14 cellular contexts compared by ENCODE assay signal in the genomic region with DNA sequence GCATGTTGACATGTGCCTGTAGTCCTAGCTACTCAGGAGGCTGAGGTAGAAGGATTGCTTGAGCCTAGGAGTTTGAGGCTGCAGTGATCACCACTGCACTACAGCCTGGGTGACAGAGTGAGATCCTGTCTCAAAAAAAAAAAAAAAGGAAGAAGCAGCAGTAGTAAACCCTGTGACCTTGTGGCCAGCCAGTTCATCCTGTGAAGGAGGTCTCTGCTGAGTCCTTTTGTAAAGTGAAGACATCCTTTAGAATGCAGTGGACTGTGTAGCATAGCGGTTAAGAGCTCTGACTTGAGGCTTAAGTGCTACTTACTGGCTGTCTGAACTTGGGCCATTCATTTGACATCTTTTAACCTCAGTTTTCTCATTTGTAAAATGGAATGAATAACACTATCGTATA. TPM values are rescaled to one million over a fixed set of nuclear protein-coding genes. Genes with fewer than 3 reads are reported as not detected.
DNase-seq lines count a peak whose midpoint lies in the region; ATAC-seq and TF ChIP-seq lines count a peak whose summit lies in the region.
"Had no signal": no experiment of that assay in that cellular context is flagged by ENCODE, and none has a peak within 500 bp of the region (broad histone marks: within the 10 kb centered on the region; RNA-seq: fewer than 3 reads in every experiment).

No MANE protein-coding gene starts in this region.

- peaks cover 32% of the 10 kb centered on the region for H3K4me1 Mint-ChIP-seq in MCF 10A (ENCODE audit: insufficient read depth, unreplicated experiment)
- H3K4me1 Mint-ChIP-seq in central memory CD8-positive, alpha-beta T cell: peaks cover 56% of the 10 kb centered on the region
- H3K4me1 Mint-ChIP-seq in CD4-positive, alpha-beta memory T cell: peaks cover 41 to 72% (median 57%) of the 10 kb centered on the region in 4 donors

- no peak for DNase-seq in breast epithelium (ENCODE audit: low spot score in 2 of 2)
- no peak for DNase-seq in MCF 10A (ENCODE audit: unreplicated experiment)
- DNase-seq in HK-2 (ENCODE audit: unreplicated experiment): peak; percentile 21
- no peak for DNase-seq in central memory CD8-positive, alpha-beta T cell (ENCODE audit: low spot score in 2 of 2)
- DNase-seq in vagina (ENCODE audit: extremely low spot score in 2 of 2): no peak
- no peak for DNase-seq in CD4-positive, alpha-beta memory T cell
- no peak for DNase-seq in A673 (ENCODE audit: low spot score)
- DNase-seq in SW 1271 (lab: John Stamatoyannopoulos, UW): no peak
- DNase-seq: heart right ventricle, KG1, NCI-H1930, psoas muscle, Right ventricle myocardium superior had no signal

- H3K4me1 ChIP-seq in breast epithelium (peaks cover 0 to 8% of the 10 kb centered on the region in 2 donors), vagina (peaks cover 69% of the 10 kb centered on the region), A673 (ENCODE audit: insufficient read depth, low read length, poor library complexity, severe bottlenecking) (peaks cover 13% of the 10 kb centered on the region)
- peaks cover 49% of the 10 kb centered on the region for H3K4me1 ChIP-seq in CD4-positive, alpha-beta memory T cell (ENCODE audit: insufficient read depth, low read length)

- peaks cover 23% of the 10 kb centered on the region for H3K36me3 Mint-ChIP-seq in MCF 10A (ENCODE audit: insufficient read depth, unreplicated experiment)
- no peaks in the 10 kb centered on the region for H3K36me3 Mint-ChIP-seq in central memory CD8-positive, alpha-beta T cell (ENCODE audit: insufficient read depth)
- peaks cover 14 to 22% of the 10 kb centered on the region in 2 donors for H3K36me3 Mint-ChIP-seq in CD4-positive, alpha-beta memory T cell

- H3K27me3 ChIP-seq in breast epithelium (no peaks in the 10 kb centered on the region), vagina (no peaks in the 10 kb centered on the region), A673 (replicated peaks; ENCODE audit: insufficient read depth, low read depth, low read length, poor library complexity) (no peaks in the 10 kb centered on the region)
- no peaks in the 10 kb centered on the region for H3K27me3 ChIP-seq in CD4-positive, alpha-beta memory T cell (ENCODE audit: insufficient read depth, low read length)
- H3K27me3 ChIP-seq: heart right ventricle had no signal

- peak; percentile 76 for ATAC-seq in central memory CD8-positive, alpha-beta T cell (replicated peaks; ENCODE audit: extremely low read depth, poor library complexity, severe bottlenecking)

- H3K4me3 Mint-ChIP-seq in MCF 10A (ENCODE audit: unreplicated experiment): no peak overlapping the region
- no peak overlapping the region for H3K4me3 Mint-ChIP-seq in central memory CD8-positive, alpha-beta T cell
- no peak overlapping the region for H3K4me3 Mint-ChIP-seq in CD4-positive, alpha-beta memory T cell
- H3K4me3 Mint-ChIP-seq: activated naive CD8-positive, alpha-beta T cell had no signal

- intact Hi-C loops in breast epithelium (cut with DNase I; ENCODE audit: low total_unique reads): no loop called here
- intact Hi-C loops in MCF 10A (cut with micrococcal nuclease): no loop called here
- intact Hi-C loops in vagina (cut with DNase I): no loop called here
- intact Hi-C loops in CD4-positive, alpha-beta memory T cell (cut with micrococcal nuclease): no loop called here
- intact Hi-C loops in A673 (cut with micrococcal nuclease; ENCODE audit: unreplicated experiment): no loop called here

- H3K9me3 ChIP-seq in breast epithelium (no peaks in the 10 kb centered on the region), vagina (no peaks in the 10 kb centered on the region), A673 (ENCODE audit: low read depth, low read length, poor library complexity, severe bottlenecking) (no peaks in the 10 kb centered on the region)
- H3K9me3 ChIP-seq in CD4-positive, alpha-beta memory T cell (ENCODE audit: control insufficient read depth in 1 of 2, low read length in 2 of 2): no peaks in the 10 kb centered on the region
- H3K9me3 ChIP-seq: heart right ventricle, psoas muscle had no signal

- CTCF ChIA-PET in MCF 10A (lab: Yijun Ruan, JAX) (interaction anchor here (1.5 to 2.1 kb wide), 2 partner anchors 8 kb away, joined by 3 to 8 read pairs; a partner anchor contains a TSS), A673 (lab: Charles Lee) (no interaction called here)
- CTCF ChIA-PET in CD4-positive, alpha-beta memory T cell (lab: Charles Lee; ENCODE audit: partially characterized antibody): interaction anchor here (0.8 to 1.7 kb wide), 6 partner anchors 7 to 675 kb away, joined by 3 to 7 read pairs (median 4); no protein-coding TSS in a partner anchor

- H3K27me3 Mint-ChIP-seq in MCF 10A (ENCODE audit: insufficient read depth, unreplicated experiment): no peaks in the 10 kb centered on the region
- H3K27me3 Mint-ChIP-seq in central memory CD8-positive, alpha-beta T cell: no peaks in the 10 kb centered on the region
- H3K27me3 Mint-ChIP-seq in CD4-positive, alpha-beta memory T cell: no peaks in the 10 kb centered on the region
- H3K27me3 Mint-ChIP-seq: activated naive CD8-positive, alpha-beta T cell had no signal

- POLR2A ChIA-PET in MCF 10A (lab: Yijun Ruan, JAX): interaction anchor here (0.9 to 4.0 kb wide), 4 partner anchors 8 to 38 kb away, joined by 3 to 26 read pairs (median 8); a partner anchor contains a TSS
- POLR2A ChIA-PET in CD4-positive, alpha-beta memory T cell (lab: Charles Lee; ENCODE audit: partially characterized antibody): interaction anchor here (1.8 kb wide), 1 partner anchor 8 kb away, joined by 7 read pairs; a partner anchor contains a TSS
- POLR2A ChIA-PET in A673 (lab: Charles Lee; ENCODE audit: low non-redundant PET): interaction anchor here (0.6 kb wide), 1 partner anchor 235 kb away, joined by 8 read pairs; no protein-coding TSS in a partner anchor

- no peak for TF ChIP-seq POLR2A in breast epithelium (IDR thresholded peaks at IDR 0.05)
- no peak for TF ChIP-seq POLR2A in vagina (IDR thresholded peaks at IDR 0.05)

- peak overlapping the region; percentile 71 to 79 for H3K27ac ChIP-seq in breast epithelium
- peak overlapping the region; percentile 75 for H3K27ac ChIP-seq in vagina
- H3K27ac ChIP-seq in CD4-positive, alpha-beta memory T cell (ENCODE audit: low read depth, low read length): no peak overlapping the region
- H3K27ac ChIP-seq in A673 (ENCODE audit: low read depth, low read length, poor library complexity, severe bottlenecking): no peak overlapping the region
- H3K27ac ChIP-seq: psoas muscle had no signal

- no peak overlapping the region for H3K4me3 ChIP-seq in breast epithelium
- no peak overlapping the region for H3K4me3 ChIP-seq in vagina
- no peak overlapping the region for H3K4me3 ChIP-seq in CD4-positive, alpha-beta memory T cell (ENCODE audit: low read length in 2 of 2)
- H3K4me3 ChIP-seq in A673 (ENCODE audit: low read depth, low read length, poor library complexity, severe bottlenecking): no peak overlapping the region
- H3K4me3 ChIP-seq: heart right ventricle, psoas muscle had no signal

- BruUV-seq in MCF 10A (replicated peaks; lab: Mats Ljungman, UMichigan) (no TSS peak), A673 (replicated peaks; lab: Mats Ljungman, UMichigan) (no TSS peak)

- no peak for TF ChIP-seq CTCF in breast epithelium (IDR thresholded peaks at IDR 0.05)
- no peak for TF ChIP-seq CTCF in MCF 10A (IDR thresholded peaks at IDR 0.05; ENCODE audit: unreplicated experiment)
- no peak for TF ChIP-seq CTCF in vagina (IDR thresholded peaks at IDR 0.05)
- TF ChIP-seq CTCF in A673 (conservative IDR thresholded peaks at IDR 0.05; ENCODE audit: low read depth, low read length): no peak

- H3K36me3 ChIP-seq in breast epithelium (no peaks in the 10 kb centered on the region), vagina (peaks cover 0 to 4% of the 10 kb centered on the region in 2 donors), A673 (ENCODE audit: insufficient read depth, low read length, poor library complexity, severe bottlenecking) (peaks cover 7% of the 10 kb centered on the region)
- H3K36me3 ChIP-seq in CD4-positive, alpha-beta memory T cell (ENCODE audit: insufficient read depth, low read length): no peaks in the 10 kb centered on the region
- H3K36me3 ChIP-seq: heart right ventricle had no signal

- no peaks in the 10 kb centered on the region for H3K9me3 Mint-ChIP-seq in MCF 10A (ENCODE audit: unreplicated experiment)
- H3K9me3 Mint-ChIP-seq in central memory CD8-positive, alpha-beta T cell: no peaks in the 10 kb centered on the region
- H3K9me3 Mint-ChIP-seq in CD4-positive, alpha-beta memory T cell: no peaks in the 10 kb centered on the region

- H3K27ac Mint-ChIP-seq in MCF 10A (ENCODE audit: low read depth, unreplicated experiment): no peak overlapping the region
- H3K27ac Mint-ChIP-seq in central memory CD8-positive, alpha-beta T cell (ENCODE audit: low read depth): no peak overlapping the region
- H3K27ac Mint-ChIP-seq in CD4-positive, alpha-beta memory T cell: peak overlapping the region in 1 of 7 donors; percentile 13
- H3K27ac Mint-ChIP-seq: activated naive CD8-positive, alpha-beta T cell had no signal

RNA-seq across cellular contexts. Expression of a gene that starts 8.3 kb away (rescaled TPM):
- total RNA-seq in breast epithelium (10 to 100 TPM; 39.0 to 54.9 (median 43.0) TPM), MCF 10A (2022) (59.7 and 73.3 TPM in 2 replicates), vagina (56.2 TPM), A673 (2021) (47.4 and 57.3 TPM in 2 replicates)
- total RNA-seq in CD4-positive, alpha-beta memory T cell: 10 to 100 TPM; 44.6 to 45.3 TPM
- 10 to 100 TPM; 49.2 to 66.9 TPM for polyA plus RNA-seq in CD4-positive, alpha-beta memory T cell

RNA-seq across cellular contexts. Expression of a gene that starts 8.4 kb away (rescaled TPM):
- total RNA-seq in breast epithelium (100 to 1,000 TPM in 1 of 3 donors, 10 to 100 TPM in 2; 69.5 to 120 (median 71.9) TPM), MCF 10A (2022) (37.7 and 40.1 TPM in 2 replicates), vagina (83.5 TPM), A673 (2021) (94.7 and 95.2 TPM in 2 replicates)
- 10 to 100 TPM; 40.1 to 41.9 TPM for total RNA-seq in CD4-positive, alpha-beta memory T cell
- 10 to 100 TPM; 35.4 to 36.1 TPM for polyA plus RNA-seq in CD4-positive, alpha-beta memory T cell

RNA-seq across cellular contexts. Expression of a gene that starts 41.8 kb away (rescaled TPM):
- total RNA-seq in breast epithelium: 100 to 1,000 TPM in 1 of 3 donors, 10 to 100 TPM in 2; 18.3 to 479 (median 55.7) TPM
- total RNA-seq in MCF 10A (2022): not detected in 2 replicates
- total RNA-seq in vagina: 41.7 TPM
- 1 to 10 TPM; 1.2 to 1.5 TPM for total RNA-seq in CD4-positive, alpha-beta memory T cell
- not detected for polyA plus RNA-seq in CD4-positive, alpha-beta memory T cell
- total RNA-seq in A673 (2021): 0.81 and 1.0 TPM in 2 replicates

Comparison
In these comparisons a context has a peak if more than half of its experiments do, and no peak if none do; other contexts are left out.
1. H3K27ac ChIP-seq: peak in breast epithelium (2 of 2) and vagina (single experiment); none in CD4-positive, alpha-beta memory T cell (single experiment) and A673 (single experiment).